In genomic region chr16:89446975-89447293, GRCh38 we compare ENCODE assay signal across 2 cellular contexts.
TF ChIP-seq lines count a peak whose summit lies in the region.

No MANE protein-coding gene starts in this region.

TF ChIP-seq in WTC11, 78 proteins besides CTCF, POLR2A, EP300 and RAD21 (continues in another document):
- no peak for TF ChIP-seq NFATC4 (CRISPR knock-in tag; IDR thresholded peaks at IDR 0.05)
- TF ChIP-seq TCF7 (CRISPR knock-in tag; IDR thresholded peaks at IDR 0.05; ENCODE audit: low read depth) = no peak
- TF ChIP-seq ZNF317 (CRISPR knock-in tag; IDR thresholded peaks at IDR 0.05; ENCODE audit: borderline replicate concordance, low read depth) = no peak
- TF ChIP-seq TEAD4 (CRISPR knock-in tag; IDR thresholded peaks at IDR 0.05) = no peak
- TF ChIP-seq ZNF532 (CRISPR knock-in tag; IDR thresholded peaks at IDR 0.05; ENCODE audit: borderline replicate concordance) = no peak
- TF ChIP-seq GRHL2 (CRISPR knock-in tag; IDR thresholded peaks at IDR 0.05; ENCODE audit: insufficient replicate concordance, severe bottlenecking) = no peak
- no peak for TF ChIP-seq STAT6 (CRISPR knock-in tag; conservative IDR thresholded peaks at IDR 0.05; ENCODE audit: low read depth)
- TF ChIP-seq FOXP4 (CRISPR knock-in tag; IDR thresholded peaks at IDR 0.05) = no peak
- TF ChIP-seq SMAD4 (CRISPR knock-in tag; IDR thresholded peaks at IDR 0.05) = no peak
- no peak for TF ChIP-seq ZNF232 (CRISPR knock-in tag; IDR thresholded peaks at IDR 0.05)
- no peak for TF ChIP-seq GABPB1 (CRISPR knock-in tag; IDR thresholded peaks at IDR 0.05)
- no peak for TF ChIP-seq CBFB (CRISPR knock-in tag; IDR thresholded peaks at IDR 0.05; ENCODE audit: low read depth)
- TF ChIP-seq USF1 (CRISPR knock-in tag; IDR thresholded peaks at IDR 0.05) = no peak
- no peak for TF ChIP-seq ERG (CRISPR knock-in tag; IDR thresholded peaks at IDR 0.05)

TF ChIP-seq in H1, 55 proteins besides CTCF, POLR2A, EP300 and RAD21:
- no peak for TF ChIP-seq SP2 (IDR thresholded peaks at IDR 0.05; ENCODE audit: low read length)
- TF ChIP-seq NANOG (IDR thresholded peaks at IDR 0.05; ENCODE audit: insufficient read depth, low read depth, low read length, poor library complexity, severe bottlenecking) = no peak
- TF ChIP-seq CTBP2 (IDR thresholded peaks at IDR 0.05; ENCODE audit: borderline replicate concordance, insufficient read depth, insufficient read length, low read length) = no peak
- TF ChIP-seq EZH2 (IDR thresholded peaks at IDR 0.05; ENCODE audit: low read depth, low read length, severe bottlenecking) = no peak
- TF ChIP-seq CHD7 (IDR thresholded peaks at IDR 0.05; ENCODE audit: insufficient replicate concordance, low read length) = no peak
